Comparison of ENCODE assay signal across 22 cellular contexts in the genomic region with DNA sequence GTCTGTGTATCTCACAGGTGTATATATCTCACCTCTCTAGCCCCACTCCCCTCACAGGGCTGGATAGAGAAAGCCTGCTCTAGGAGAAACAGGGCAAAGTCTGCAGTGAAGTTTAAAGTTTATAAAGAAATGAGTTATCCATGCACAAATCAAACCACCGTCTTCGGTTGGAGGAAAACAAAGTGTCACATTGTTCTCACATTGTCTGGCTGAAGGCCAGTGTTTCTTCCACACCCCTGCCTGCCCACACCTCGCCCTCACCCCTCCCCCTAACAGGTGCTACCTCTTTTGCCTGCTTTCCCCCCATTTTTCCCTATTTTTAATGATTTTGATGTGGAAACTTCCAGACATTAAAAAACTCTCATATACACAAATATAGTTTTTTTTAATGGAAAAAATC. TPM values are rescaled to one million over a fixed set of nuclear protein-coding genes. Genes with fewer than 3 reads are reported as not detected.
"Had no signal": no experiment of that assay in that cellular context is flagged by ENCODE, and none has a peak within 500 bp of the region (broad histone marks: within the 10 kb centered on the region; RNA-seq: fewer than 3 reads in every experiment).

No MANE protein-coding gene starts in this region.

- H2AFZ ChIP-seq: hepatocyte had no signal

- H3K36me3 ChIP-seq: adrenal gland, neural progenitor cell, ovary, sigmoid colon had no signal

- H3K79me2 ChIP-seq: hepatocyte had no signal

- H3K4me2 ChIP-seq: hepatocyte, neural progenitor cell had no signal

- H3K36me3 Mint-ChIP-seq: activated CD8-positive, alpha-beta memory T cell treated with anti-CD3 and anti-CD28 coated beads, Interleukin-2, amount 10 ng/mL, durations not matched to agents 7 days and 5 days; activated naive CD4-positive, alpha-beta T cell treated with anti-CD3 and anti-CD28 coated beads, Interleukin-2, amount 50 U/mL, for 24 hours; neural progenitor cell; T-cell had no signal

- ATAC-seq: activated CD4-positive, CD25-positive, alpha-beta regulatory T cell treated with anti-CD3 and anti-CD28 coated beads, Interleukin-2, amount 50 U/mL, for 24 hours; activated CD8-positive, alpha-beta memory T cell treated with anti-CD3 and anti-CD28 coated beads, Interleukin-2, amount 10 ng/mL, durations not matched to agents 7 days and 5 days; activated T-cell treated with anti-CD3 and anti-CD28 coated beads, Interleukin-2, amount 50 U/mL, for 4 hours; left ventricle myocardium superior; T-cell had no signal

- H3K27ac Mint-ChIP-seq: activated CD8-positive, alpha-beta memory T cell treated with anti-CD3 and anti-CD28 coated beads, Interleukin-2, amount 10 ng/mL, durations not matched to agents 7 days and 5 days; activated naive CD4-positive, alpha-beta T cell treated with anti-CD3 and anti-CD28 coated beads, Interleukin-2, amount 50 U/mL, for 24 hours; neural progenitor cell; T-cell had no signal

- H3K27me3 ChIP-seq: hepatocyte, ovary, sigmoid colon had no signal

- H3K4me3 Mint-ChIP-seq: activated CD8-positive, alpha-beta memory T cell treated with anti-CD3 and anti-CD28 coated beads, Interleukin-2, amount 10 ng/mL, durations not matched to agents 7 days and 5 days; activated naive CD4-positive, alpha-beta T cell treated with anti-CD3 and anti-CD28 coated beads, Interleukin-2, amount 50 U/mL, for 24 hours; activated T-cell treated with anti-CD3 and anti-CD28 coated beads, Interleukin-2, amount 50 U/mL, for 4 hours; stimulated activated naive CD8-positive, alpha-beta T cell treated with anti-CD3 and anti-CD28 coated beads, Interleukin-15, amount 100 ng/mL, for 72 hours; T-cell had no signal

- H3K4me3 ChIP-seq: adrenal gland, hepatocyte, neural progenitor cell, ovary, sigmoid colon had no signal

- H3K9ac ChIP-seq: neural progenitor cell had no signal

- DNase-seq: activated CD4-positive, alpha-beta T cell treated with anti-CD3 and anti-CD28 coated beads, Interleukin-2, amount 50 U/mL, for 48 hours; activated CD8-positive, alpha-beta memory T cell treated with anti-CD3 and anti-CD28 coated beads, Interleukin-2, amount 10 ng/mL, durations not matched to agents 7 days and 5 days; activated effector memory CD4-positive, alpha-beta T cell treated with Interleukin-2 at 50 U/mL for 16 hours; activated T-cell treated with anti-CD3 and anti-CD28 coated beads, Interleukin-2, amount 50 U/mL, for 4 hours; adrenal gland; islet precursor cell; left ventricle myocardium superior; mesenchymal stem cell; ovary; sigmoid colon; stimulated activated CD4-positive, alpha-beta T cell treated with anti-CD3 and anti-CD28 coated beads, Interleukin-1b, Interleukin-23, amount 100 ng/mL, for 48 hours; stimulated activated naive CD8-positive, alpha-beta T cell treated with anti-CD3 and anti-CD28 coated beads, Interleukin-15, amount 100 ng/mL, for 72 hours; T-cell; T-helper 9 cell had no signal

- H3K4me1 Mint-ChIP-seq: activated CD8-positive, alpha-beta memory T cell treated with anti-CD3 and anti-CD28 coated beads, Interleukin-2, amount 10 ng/mL, durations not matched to agents 7 days and 5 days; activated naive CD4-positive, alpha-beta T cell treated with anti-CD3 and anti-CD28 coated beads, Interleukin-2, amount 50 U/mL, for 24 hours; stimulated activated naive CD8-positive, alpha-beta T cell treated with anti-CD3 and anti-CD28 coated beads, Interleukin-15, amount 100 ng/mL, for 72 hours; T-cell had no signal

- H3K4me1 ChIP-seq: adrenal gland had no signal

- H3K9me3 Mint-ChIP-seq: activated naive CD4-positive, alpha-beta T cell treated with anti-CD3 and anti-CD28 coated beads, Interleukin-2, amount 50 U/mL, for 24 hours; activated T-cell treated with anti-CD3 and anti-CD28 coated beads, Interleukin-2, amount 50 U/mL, for 4 hours; neural progenitor cell; stimulated activated naive CD8-positive, alpha-beta T cell treated with anti-CD3 and anti-CD28 coated beads, Interleukin-15, amount 100 ng/mL, for 72 hours; T-cell had no signal

- H3K9me3 ChIP-seq: adrenal gland, ovary, sigmoid colon had no signal

- H3K27ac ChIP-seq: adrenal gland, hepatocyte, neural progenitor cell, ovary, sigmoid colon had no signal

RNA-seq across cellular contexts. Expression of a gene that starts 26.3 kb away (rescaled TPM):
- total RNA-seq: activated CD8-positive, alpha-beta memory T cell treated with anti-CD3 and anti-CD28 coated beads, Interleukin-2, amount 10 ng/mL, durations not matched to agents 7 days and 5 days; activated T-cell treated with anti-CD3 and anti-CD28 coated beads, Interleukin-2, amount 50 U/mL, for 4 hours; cardiac septum; left ventricle myocardium superior; myocyte; ovary; sigmoid colon; T-cell; ureter had no signal
- polyA plus RNA-seq: esophagus, hepatocyte, ovary, sigmoid colon had no signal
